ENCODE assay signal across 26 cellular contexts in the genomic region with DNA sequence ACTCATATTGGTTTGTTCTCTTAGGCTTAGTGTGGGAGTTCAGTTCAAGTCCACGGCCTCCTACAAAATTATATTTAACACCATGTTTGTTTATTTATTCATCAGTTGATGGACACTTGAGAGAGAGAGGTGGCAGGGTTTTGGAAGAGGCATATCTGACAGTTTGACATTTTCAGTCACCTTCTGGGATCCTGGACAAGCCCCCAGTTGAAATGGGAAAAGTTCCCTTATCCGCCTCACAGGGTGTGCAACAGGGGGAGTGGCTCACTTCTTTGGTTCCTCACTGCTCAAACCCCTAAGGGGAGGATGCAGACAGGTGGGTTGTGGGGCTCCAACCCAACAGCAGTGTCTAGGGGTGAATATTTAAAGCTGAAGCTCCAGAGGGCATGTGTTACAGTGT. TPM values are rescaled to one million over a fixed set of nuclear protein-coding genes. Genes with fewer than 3 reads are reported as not detected.
"Had no signal": no experiment of that assay in that cellular context is flagged by ENCODE, and none has a peak within 500 bp of the region (broad histone marks: within the 10 kb centered on the region; RNA-seq: fewer than 3 reads in every experiment).

No MANE protein-coding gene starts in this region.

- DNase-seq: Kasumi-1; MM.1S; NCI-H1092 treated with DMSO at 0.1 percent for 48 hours; NCI-H1436; NCI-H187; NCI-H2029; NCI-H2081 treated with DMSO at 0.1 percent for 48 hours; NCI-H2171; NCI-H226; NCI-H446; NCI-H510A; NCI-H524 treated with DMSO at 0.1 percent for 48 hours; NCI-H69; NCI-H774; NK-92 treated with Interleukin-12 subunit alpha and Interleukin-12 subunit beta, amount 100 ng/mL, for 24 hours; PC-3; SHP77; SK-N-SH; SW 1271 had no signal

- H3K4me3 Mint-ChIP-seq: IgD-negative memory B cell had no signal

- H3K27me3 Mint-ChIP-seq: IgD-negative memory B cell had no signal

- H3K9ac ChIP-seq: KMS-11, SK-N-SH had no signal

- H3K4me1 Mint-ChIP-seq: IgD-negative memory B cell had no signal

- H3K4me3 ChIP-seq: K562 had no signal

- ATAC-seq: K562, Panc1, PC-3 had no signal

- H3K27ac Mint-ChIP-seq: IgD-negative memory B cell had no signal

- H3K4me2 ChIP-seq: KMS-11, SK-N-SH had no signal

- H3K27ac ChIP-seq: KMS-11, RWPE1 had no signal

RNA-seq across cellular contexts. Expression of gene TNFSF18, which starts 52.3 kb away (rescaled TPM):
- total RNA-seq: K562, OCI-LY7, SK-MEL-5 had no signal
- polyA plus RNA-seq: IgD-negative memory B cell, K562 had no signal
